In the genomic region with DNA sequence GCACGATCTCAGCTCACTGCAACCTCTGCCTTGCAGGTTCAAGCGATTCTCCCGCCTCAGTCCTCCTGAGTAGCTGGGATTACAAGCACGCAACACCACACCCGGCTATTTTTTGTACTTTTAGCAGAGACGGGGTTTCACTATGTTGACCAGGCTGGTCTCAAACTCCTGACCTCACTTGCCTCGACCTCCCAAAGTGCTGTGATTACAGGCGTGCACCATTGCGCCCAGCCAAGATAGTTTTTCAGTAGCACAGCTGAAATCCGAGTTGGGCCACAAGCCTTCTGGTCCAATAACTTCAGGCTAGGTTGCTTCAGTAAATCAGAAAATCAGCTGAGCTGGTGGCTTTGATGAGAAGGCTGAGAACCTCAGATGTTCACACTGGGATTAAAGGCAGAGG, we compare ENCODE assay signal across 21 cellular contexts.
DNase-seq lines count a peak whose midpoint lies in the region; ATAC-seq, FAIRE-seq and TF ChIP-seq lines count a peak whose summit lies in the region.
"Had no signal": no experiment of that assay in that cellular context is flagged by ENCODE, and none has a peak within 500 bp of the region (broad histone marks: within the 10 kb centered on the region; RNA-seq: fewer than 3 reads in every experiment).

No MANE protein-coding gene starts in this region.

- dilution Hi-C loops in endothelial cell of umbilical vein (cut with MboI; ENCODE audit: extremely low pct_ligation_motif_present, low sequenced_read_pairs): no loop called here

- WGBS in heart left ventricle, 4 donors: 86 to 93% (median 88%) methylated on average over 10 of the region's 10 CpGs

- peak overlapping the region in 11 of 12 donors; percentile 75 to 92 (median 88) for H3K27ac ChIP-seq in heart left ventricle
- H3K27ac ChIP-seq in endothelial cell of umbilical vein (ENCODE audit: insufficient read depth, low read depth, low read length): peak overlapping the region; percentile 89
- peak overlapping the region; percentile 83 for H3K27ac ChIP-seq in rectal smooth muscle tissue (ENCODE audit: low read depth, low read length)
- H3K27ac ChIP-seq in uterus: peak overlapping the region; percentile 86 to 94
- no peak overlapping the region for H3K27ac ChIP-seq in neural progenitor cell

- H3K27me3 Mint-ChIP-seq in neural progenitor cell (ENCODE audit: insufficient read depth, low read depth): no peaks in the 10 kb centered on the region
- H3K27me3 Mint-ChIP-seq: activated B cell treated with CpG ODN at 0.5 μM for 24 hours; CD4-positive, CD25-positive, alpha-beta regulatory T cell had no signal

- H3K4me1 Mint-ChIP-seq in neural progenitor cell: peaks cover 36% of the 10 kb centered on the region

- H3K4me3 ChIP-seq in heart left ventricle: no peak overlapping the region
- no peak overlapping the region for H3K4me3 ChIP-seq in endothelial cell of umbilical vein (replicated peaks in 1 of 3; ENCODE audit: insufficient read depth in 1 of 3, low read depth in 1 of 3, low read length in 3 of 3)
- H3K4me3 ChIP-seq in rectal smooth muscle tissue (ENCODE audit: low read length): no peak overlapping the region
- H3K4me3 ChIP-seq in uterus: no peak overlapping the region
- H3K4me3 ChIP-seq in neural progenitor cell: no peak overlapping the region
- H3K4me3 ChIP-seq: testis had no signal

- H3K4me1 ChIP-seq in heart left ventricle (peaks cover 6 to 74% (median 42%) of the 10 kb centered on the region in 12 donors), endothelial cell of umbilical vein (ENCODE audit: control insufficient read depth, extremely low read depth, insufficient read depth, low read length) (peaks cover 59% of the 10 kb centered on the region), rectal smooth muscle tissue (ENCODE audit: control insufficient read depth, insufficient read depth, low read length) (peaks cover 29% of the 10 kb centered on the region), uterus (peaks cover 11 to 30% of the 10 kb centered on the region in 2 donors), neural progenitor cell (peaks cover 3% of the 10 kb centered on the region)

- no peak overlapping the region for H3K4me2 ChIP-seq in endothelial cell of umbilical vein (ENCODE audit: insufficient read depth, low read length)
- no peak overlapping the region for H3K4me2 ChIP-seq in neural progenitor cell

- DNase-seq in heart left ventricle (no peak), Right ventricle myocardium inferior (ENCODE audit: missing footprints) (no peak), endothelial cell of umbilical vein (ENCODE audit: low read depth, low spot score) (no peak), uterus (no peak), DMS153 (lab: John Stamatoyannopoulos, UW) (no peak), neural progenitor cell (ENCODE audit: low spot score) (no peak), COR-L47 (lab: John Stamatoyannopoulos, UW) (no peak)
- DNase-seq: activated B cell treated with CpG ODN at 0.5 μM for 24 hours; activated effector memory CD4-positive, alpha-beta T cell treated with Interleukin-2 at 50 U/mL for 16 hours; amniotic stem cell; CD4-positive, CD25-positive, alpha-beta regulatory T cell; immature natural killer cell; KBM-7; NCI-H1092 treated with DMSO at 0.1 percent for 48 hours; NCI-H2171; RPMI8226; stimulated activated CD4-positive, alpha-beta T cell treated with anti-CD3 and anti-CD28 coated beads, Interleukin-2, amount 100 ng/mL, for 48 hours; testis had no signal

- FAIRE-seq in endothelial cell of umbilical vein (lab: Jason Lieb, UNC): no peak
- FAIRE-seq: colon had no signal

- H3K27ac Mint-ChIP-seq in neural progenitor cell: no peak overlapping the region
- H3K27ac Mint-ChIP-seq: activated B cell treated with CpG ODN at 0.5 μM for 24 hours; CD4-positive, CD25-positive, alpha-beta regulatory T cell; immature natural killer cell; T-helper 1 cell treated with Interleukin-12 subunit alpha and Interleukin-12 subunit beta and Interleukin-4 antibody, amounts not matched to agents 30 μg/mL and 1 μg/mL, for 36 hours had no signal

- ATAC-seq in heart left ventricle (no peak), Right ventricle myocardium inferior (no peak)

- no peaks in the 10 kb centered on the region for H3F3A ChIP-seq in neural progenitor cell (ENCODE audit: low read depth)

- CTCF ChIA-PET in endothelial cell of umbilical vein (lab: Charles Lee): interaction anchor here (0.6 to 2.5 kb wide), 6 partner anchors 9 to 103 kb away, joined by 4 to 9 read pairs (median 5); partner anchors contain the start of gene EFHC1

- no peak for TF ChIP-seq POLR2A in heart left ventricle (IDR thresholded peaks at IDR 0.05)
- no peak for TF ChIP-seq POLR2A in endothelial cell of umbilical vein (IDR thresholded peaks at IDR 0.05; ENCODE audit: low read depth, low read length)
- no peak for TF ChIP-seq POLR2A in uterus (IDR thresholded peaks at IDR 0.05)

- H3K4me3 Mint-ChIP-seq in neural progenitor cell: no peak overlapping the region
- H3K4me3 Mint-ChIP-seq: activated B cell treated with CpG ODN at 0.5 μM for 24 hours; CD4-positive, CD25-positive, alpha-beta regulatory T cell; immature natural killer cell; T-helper 1 cell treated with Interleukin-12 subunit alpha and Interleukin-12 subunit beta and Interleukin-4 antibody, amounts not matched to agents 30 μg/mL and 1 μg/mL, for 36 hours had no signal

- no peaks in the 10 kb centered on the region for H3K27me3 ChIP-seq in heart left ventricle
- H3K27me3 ChIP-seq in endothelial cell of umbilical vein (ENCODE audit: control insufficient read depth in 2 of 2, insufficient read depth in 2 of 2, low read length in 2 of 2): no peaks in the 10 kb centered on the region
- no peaks in the 10 kb centered on the region for H3K27me3 ChIP-seq in rectal smooth muscle tissue (ENCODE audit: control insufficient read depth, insufficient read depth, low read length)
- no peaks in the 10 kb centered on the region for H3K27me3 ChIP-seq in uterus
- no peaks in the 10 kb centered on the region for H3K27me3 ChIP-seq in neural progenitor cell
- H3K27me3 ChIP-seq: testis had no signal

- POLR2A ChIA-PET in endothelial cell of umbilical vein (lab: Charles Lee): no interaction called here

- H3K9me3 ChIP-seq in heart left ventricle: no peaks in the 10 kb centered on the region
- no peaks in the 10 kb centered on the region for H3K9me3 ChIP-seq in endothelial cell of umbilical vein (replicated peaks; ENCODE audit: control insufficient read depth, insufficient read depth, low read length)
- no peaks in the 10 kb centered on the region for H3K9me3 ChIP-seq in uterus
- H3K9me3 ChIP-seq in neural progenitor cell (ENCODE audit: low read depth): no peaks in the 10 kb centered on the region
- H3K9me3 ChIP-seq: testis had no signal

- no peaks in the 10 kb centered on the region for H3K9me1 ChIP-seq in endothelial cell of umbilical vein (replicated peaks; ENCODE audit: control insufficient read depth, extremely low read depth, insufficient read depth, low read length)

- H4K20me1 ChIP-seq in endothelial cell of umbilical vein (replicated peaks; ENCODE audit: control insufficient read depth, extremely low read depth, insufficient read depth, low read length) (no peaks in the 10 kb centered on the region), neural progenitor cell (ENCODE audit: low read depth) (no peaks in the 10 kb centered on the region)

- TF ChIP-seq CTCF in heart left ventricle (IDR thresholded peaks at IDR 0.05): no peak
- TF ChIP-seq CTCF in endothelial cell of umbilical vein (IDR thresholded peaks at IDR 0.05; ENCODE audit: extremely low read depth in 1 of 2, insufficient read depth in 1 of 2, low read depth in 1 of 2, low read length in 2 of 2): no peak
- TF ChIP-seq CTCF in uterus (IDR thresholded peaks at IDR 0.05): no peak
- no peak for TF ChIP-seq CTCF in neural progenitor cell (IDR thresholded peaks at IDR 0.05)

- intact Hi-C loops in heart left ventricle (cut with DNase I) (no loop called here), Right ventricle myocardium inferior (cut with DNase I) (no loop called here), endothelial cell of umbilical vein (cut with micrococcal nuclease) (loop anchor here (10.0 kb wide), 1 partner anchor 484 kb away; the partner anchor contains the start of gene GSTA4), uterus (cut with DNase I; ENCODE audit: low total_unique reads) (loop anchor here (10.0 kb wide), 1 partner anchor 64 kb away; the partner anchor contains the start of gene TRAM2)

- H3K9ac ChIP-seq in endothelial cell of umbilical vein (replicated peaks; ENCODE audit: extremely low read depth, insufficient read depth, low read length) (peak overlapping the region; percentile 67), rectal smooth muscle tissue (ENCODE audit: low read length) (no peak overlapping the region), neural progenitor cell (no peak overlapping the region)

- H3K9me3 Mint-ChIP-seq in neural progenitor cell: no peaks in the 10 kb centered on the region
- H3K9me3 Mint-ChIP-seq: activated B cell treated with CpG ODN at 0.5 μM for 24 hours; CD4-positive, CD25-positive, alpha-beta regulatory T cell; immature natural killer cell; T-helper 1 cell treated with Interleukin-12 subunit alpha and Interleukin-12 subunit beta and Interleukin-4 antibody, amounts not matched to agents 30 μg/mL and 1 μg/mL, for 36 hours had no signal

- H3K36me3 Mint-ChIP-seq in neural progenitor cell: peaks cover 45% of the 10 kb centered on the region

- H3K79me2 ChIP-seq in endothelial cell of umbilical vein (ENCODE audit: control insufficient read depth, insufficient read depth, low read length) (no peaks in the 10 kb centered on the region), neural progenitor cell (ENCODE audit: low read depth) (no peaks in the 10 kb centered on the region)

- no TSS peak for BruUV-seq in endothelial cell of umbilical vein (replicated peaks; lab: Mats Ljungman, UMichigan)

- H2AFZ ChIP-seq in endothelial cell of umbilical vein (ENCODE audit: low read depth, low read length) (no peak overlapping the region), neural progenitor cell (replicated peaks) (no peak overlapping the region)

- peaks cover 0 to 80% (median 58%) of the 10 kb centered on the region in 9 donors for H3K36me3 ChIP-seq in heart left ventricle
- H3K36me3 ChIP-seq in endothelial cell of umbilical vein (ENCODE audit: control insufficient read depth in 2 of 2, extremely low read depth in 1 of 2, insufficient read depth in 2 of 2, low read length in 2 of 2): peaks cover 36 to 38% of the 10 kb centered on the region in 2 experiments
- H3K36me3 ChIP-seq in rectal smooth muscle tissue (ENCODE audit: control insufficient read depth, insufficient read depth, low read length): peaks cover 21% of the 10 kb centered on the region
- H3K36me3 ChIP-seq in uterus: no peaks in the 10 kb centered on the region
- H3K36me3 ChIP-seq in neural progenitor cell: no peaks in the 10 kb centered on the region

TF ChIP-seq in endothelial cell of umbilical vein, 7 proteins besides CTCF, POLR2A, EP300 and RAD21 (continues in another document):
- no peak for TF ChIP-seq POLR2AphosphoS5 (IDR thresholded peaks at IDR 0.05; ENCODE audit: insufficient read depth, low read depth, low read length)
- no peak for TF ChIP-seq GATA2 (IDR thresholded peaks at IDR 0.05; ENCODE audit: insufficient read depth, insufficient read length, low read depth, low read length)
- TF ChIP-seq JUN (IDR thresholded peaks at IDR 0.05; ENCODE audit: borderline replicate concordance, insufficient read depth, insufficient read length, low read depth): no peak
- no peak for TF ChIP-seq MYC (IDR thresholded peaks at IDR 0.05; ENCODE audit: low read depth, low read length)

Comparison
In these comparisons a context has a peak if more than half of its experiments do, and no peak if none do; other contexts are left out.
1. intact Hi-C loops: an anchor here in endothelial cell of umbilical vein (10.0 kb wide) and uterus (10.0 kb wide); none called in heart left ventricle and Right ventricle myocardium inferior.